In the genomic region with DNA sequence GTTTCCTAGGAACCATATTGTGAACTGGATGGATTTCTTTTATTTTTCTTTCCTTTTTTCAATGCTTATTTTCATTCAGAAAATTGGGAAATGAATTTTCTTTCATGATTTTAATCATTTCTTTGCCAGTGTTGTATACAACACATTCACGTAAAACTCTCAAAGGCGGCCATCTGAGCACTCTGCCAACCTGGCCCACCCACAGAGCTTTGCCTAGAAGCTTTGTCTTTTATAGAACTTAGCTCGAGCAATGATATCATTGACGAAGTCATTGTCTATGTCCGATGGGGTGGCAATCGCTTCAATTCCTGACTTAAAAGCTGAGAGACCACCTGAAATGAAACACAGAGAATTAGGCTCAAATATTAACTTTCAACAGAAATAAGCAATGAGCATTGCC, we compare ENCODE assay signal across 9 cellular contexts. TPM values are rescaled to one million over a fixed set of nuclear protein-coding genes. Genes with fewer than 3 reads are reported as not detected.
"Had no signal": no experiment of that assay in that cellular context is flagged by ENCODE, and none has a peak within 500 bp of the region (broad histone marks: within the 10 kb centered on the region; RNA-seq: fewer than 3 reads in every experiment).

No MANE protein-coding gene starts in this region.

- H3K27me3 Mint-ChIP-seq: IgD-negative memory B cell had no signal

- H3K27ac Mint-ChIP-seq: IgD-negative memory B cell had no signal

- H3K27ac ChIP-seq: HL-60 had no signal

- H3K4me1 Mint-ChIP-seq: IgD-negative memory B cell had no signal

- ATAC-seq: HepG2, K562 had no signal

- H3K4me3 Mint-ChIP-seq: IgD-negative memory B cell had no signal

- H3K4me3 ChIP-seq: K562 had no signal

- DNase-seq: IMR-90, KBM-7, KG1 had no signal

RNA-seq across cellular contexts. Expression of a gene that starts 13.3 kb away (rescaled TPM):
- total RNA-seq: HT-29, IMR-90, K562 had no signal
- polyA plus RNA-seq: IgD-negative memory B cell, IMR-90 had no signal

RNA-seq across cellular contexts. Expression of a gene that starts 58.8 kb away (rescaled TPM):
- total RNA-seq: HT1080, IMR-90 had no signal
